8 cellular contexts compared by ENCODE assay signal in the genomic region with DNA sequence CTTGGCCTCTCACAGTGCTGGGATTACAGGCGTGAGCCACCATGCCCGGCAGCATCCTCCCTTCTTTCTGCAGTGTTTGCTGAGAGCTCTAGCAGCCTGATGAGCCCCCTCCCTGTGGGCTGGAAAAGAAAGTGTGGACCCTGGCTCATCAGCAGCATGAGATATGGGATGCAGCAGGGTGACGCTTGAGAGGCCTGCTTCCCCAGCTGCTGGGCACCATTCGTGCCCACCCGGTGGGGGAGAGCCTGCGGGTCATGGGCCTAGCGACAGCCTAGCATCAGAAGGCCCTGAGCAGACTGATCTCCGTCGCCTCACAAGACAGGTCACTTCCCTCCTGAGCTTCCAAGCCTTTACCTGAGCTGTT. TPM values are rescaled to one million over a fixed set of nuclear protein-coding genes. Genes with fewer than 3 reads are reported as not detected.
DNase-seq lines count a peak whose midpoint lies in the region; ATAC-seq, FAIRE-seq and TF ChIP-seq lines count a peak whose summit lies in the region.

No MANE protein-coding gene starts in this region.

- H3F3A ChIP-seq in neural progenitor cell (ENCODE audit: low read depth): peaks cover 47% of the 10 kb centered on the region

- H3K79me2 ChIP-seq in neural progenitor cell (ENCODE audit: low read depth): no peaks in the 10 kb centered on the region

- peak overlapping the region; percentile 80 for H3K27ac ChIP-seq in CD8-positive, alpha-beta T cell (ENCODE audit: low read depth, low read length)
- H3K27ac ChIP-seq in body of pancreas (peak overlapping the region in 1 of 4 donors; percentile 53), neural progenitor cell (no peak overlapping the region)

- no peak for DNase-seq in CD8-positive, alpha-beta T cell
- DNase-seq in NCI-H1092 (lab: John Stamatoyannopoulos, UW) (peak; percentile 54), body of pancreas (no peak), neural progenitor cell (ENCODE audit: low spot score) (no peak), C1 segment of cervical spinal cord (lab: John Stamatoyannopoulos, UW) (no peak), GM19240 (ENCODE audit: insufficient read length, low spot score) (no peak), GM19239 (ENCODE audit: insufficient read length, low spot score) (no peak)

- peaks cover 13% of the 10 kb centered on the region for H3K36me3 Mint-ChIP-seq in CD8-positive, alpha-beta T cell
- no peaks in the 10 kb centered on the region for H3K36me3 Mint-ChIP-seq in neural progenitor cell

- H3K4me1 Mint-ChIP-seq in CD8-positive, alpha-beta T cell (ENCODE audit: low read depth): peaks cover 79% of the 10 kb centered on the region
- peaks cover 64% of the 10 kb centered on the region for H3K4me1 Mint-ChIP-seq in neural progenitor cell

- no peak overlapping the region for H2AFZ ChIP-seq in neural progenitor cell (replicated peaks)

- no peaks in the 10 kb centered on the region for H3K27me3 ChIP-seq in CD8-positive, alpha-beta T cell (ENCODE audit: insufficient read depth, low read length)
- H3K27me3 ChIP-seq in body of pancreas (no peaks in the 10 kb centered on the region), neural progenitor cell (peaks cover 38% of the 10 kb centered on the region)

- CTCF ChIA-PET in CD8-positive, alpha-beta T cell (lab: Charles Lee): interaction anchor here (0.7 to 5.8 kb wide), 6 partner anchors 10 to 50 kb away, joined by 3 to 65 read pairs (median 8); a partner anchor contains a TSS

- H4K20me1 ChIP-seq in neural progenitor cell (ENCODE audit: low read depth): no peaks in the 10 kb centered on the region

- peak overlapping the region; percentile 88 for H3K4me3 Mint-ChIP-seq in CD8-positive, alpha-beta T cell
- H3K4me3 Mint-ChIP-seq in neural progenitor cell: peak overlapping the region; percentile 44

- FAIRE-seq in GM19239 (lab: Jason Lieb, UNC): no peak

- H3K27ac Mint-ChIP-seq in CD8-positive, alpha-beta T cell: peak overlapping the region; percentile 99
- H3K27ac Mint-ChIP-seq in neural progenitor cell: no peak overlapping the region

- H3K9me3 Mint-ChIP-seq in CD8-positive, alpha-beta T cell: no peaks in the 10 kb centered on the region
- H3K9me3 Mint-ChIP-seq in neural progenitor cell: peaks cover 6% of the 10 kb centered on the region

- intact Hi-C loops in CD8-positive, alpha-beta T cell (cut with DNase I, micrococcal nuclease): loop anchor here (1.0 to 10.0 kb wide), 8 partner anchors 7 to 1187 kb away; a partner anchor contains a TSS
- intact Hi-C loops in body of pancreas (cut with DNase I): no loop called here

- 71 to 100% methylated on average over 2 to 9 of the region's 9 CpGs for WGBS in body of pancreas, 2 donors

- POLR2A ChIA-PET in CD8-positive, alpha-beta T cell (lab: Charles Lee): interaction anchor here (1.3 to 9.8 kb wide), 11 partner anchors 11 to 83 kb away, joined by 3 to 207 read pairs (median 13); a partner anchor contains a TSS

- H3K4me3 ChIP-seq in CD8-positive, alpha-beta T cell (ENCODE audit: low read depth, low read length): peak overlapping the region; percentile 51
- H3K4me3 ChIP-seq in body of pancreas (no peak overlapping the region), neural progenitor cell (no peak overlapping the region)

- H3K4me1 ChIP-seq in CD8-positive, alpha-beta T cell (ENCODE audit: insufficient read depth, low read length): peaks cover 79% of the 10 kb centered on the region
- peaks cover 13% of the 10 kb centered on the region for H3K4me1 ChIP-seq in body of pancreas
- H3K4me1 ChIP-seq in neural progenitor cell: peaks cover 56% of the 10 kb centered on the region

- no peak overlapping the region for H3K9ac ChIP-seq in neural progenitor cell

- H3K36me3 ChIP-seq in CD8-positive, alpha-beta T cell (ENCODE audit: insufficient read depth, low read length): no peaks in the 10 kb centered on the region
- H3K36me3 ChIP-seq in body of pancreas (replicated peaks in 1 of 2; ENCODE audit: insufficient read depth in 1 of 2, low read depth in 2 of 2) (no peaks in the 10 kb centered on the region), neural progenitor cell (no peaks in the 10 kb centered on the region)

- TF ChIP-seq CTCF in CD8-positive, alpha-beta T cell (IDR thresholded peaks at IDR 0.05): no peak
- no peak for TF ChIP-seq CTCF in body of pancreas (IDR thresholded peaks at IDR 0.05)
- TF ChIP-seq CTCF in neural progenitor cell (IDR thresholded peaks at IDR 0.05): no peak

- no peak for TF ChIP-seq POLR2A in body of pancreas (IDR thresholded peaks at IDR 0.05)

- ATAC-seq in CD8-positive, alpha-beta T cell: no peak
- ATAC-seq in body of pancreas (peak; percentile 5), HG03354 (IDR thresholded peaks at IDR 0.05; ENCODE audit: poor library complexity, severe bottlenecking, unreplicated experiment) (no peak)

- peak overlapping the region; percentile 54 for H3K4me2 ChIP-seq in neural progenitor cell

- H3K9me3 ChIP-seq in CD8-positive, alpha-beta T cell (ENCODE audit: low read length): no peaks in the 10 kb centered on the region
- H3K9me3 ChIP-seq in body of pancreas (no peaks in the 10 kb centered on the region), neural progenitor cell (ENCODE audit: low read depth) (no peaks in the 10 kb centered on the region)

- H3K27me3 Mint-ChIP-seq in CD8-positive, alpha-beta T cell (ENCODE audit: low read depth): no peaks in the 10 kb centered on the region
- peaks cover 20% of the 10 kb centered on the region for H3K27me3 Mint-ChIP-seq in neural progenitor cell (ENCODE audit: insufficient read depth, low read depth)

RNA-seq across cellular contexts. Expression of a gene that starts 16.0 kb away (rescaled TPM):
- 1 to 10 TPM; 5.4 to 6.2 TPM for total RNA-seq in CD8-positive, alpha-beta T cell
- total RNA-seq in body of pancreas: 10 to 100 TPM in 1 of 2 donors, 1 to 10 TPM in 1; 7.6 to 10.9 TPM
- total RNA-seq in neural progenitor cell (ENCODE audit: low replicate concordance): 30.4 and 56.5 TPM in 2 replicates
